Comparison of ENCODE assay signal across 27 cellular contexts in genomic region chr18:59620381-59620780, GRCh38.
"Had no signal": no experiment of that assay in that cellular context is flagged by ENCODE, and none has a peak within 500 bp of the region (broad histone marks: within the 10 kb centered on the region; RNA-seq: fewer than 3 reads in every experiment).

No MANE protein-coding gene starts in this region.

- H3K4me3 ChIP-seq: ascending aorta, esophagus squamous epithelium, left ventricle myocardium inferior, lung, pancreas, prostate gland, spleen, thoracic aorta, uterus had no signal

- H3K9me3 Mint-ChIP-seq: activated CD4-positive, alpha-beta memory T cell treated with anti-CD3 and anti-CD28 coated beads for 36 hours; activated naive CD4-positive, alpha-beta T cell treated with anti-CD3 and anti-CD28 coated beads, Interleukin-2, amount 10 ng/mL, durations not matched to agents 7 days and 5 days; activated naive CD8-positive, alpha-beta T cell treated with anti-CD3 and anti-CD28 coated beads, Interleukin-2, amount 10 ng/mL, durations not matched to agents 7 days and 5 days; activated T-cell treated with anti-CD3 and anti-CD28 coated beads, Interleukin-2, amount 50 U/mL, for 24 hours; endodermal cell; neural crest cell had no signal

- H3K4me1 Mint-ChIP-seq: activated naive CD4-positive, alpha-beta T cell treated with anti-CD3 and anti-CD28 coated beads, Interleukin-2, amount 10 ng/mL, durations not matched to agents 7 days and 5 days; activated naive CD8-positive, alpha-beta T cell treated with anti-CD3 and anti-CD28 coated beads, Interleukin-2, amount 10 ng/mL, durations not matched to agents 7 days and 5 days; naive thymus-derived CD4-positive, alpha-beta T cell; neural crest cell had no signal

- H3K36me3 ChIP-seq: ascending aorta, esophagus squamous epithelium, left ventricle myocardium inferior, pancreas, prostate gland, spleen, thoracic aorta, uterus, WERI-Rb-1 had no signal

- H3K9me3 ChIP-seq: ascending aorta, esophagus squamous epithelium, left ventricle myocardium inferior, pancreas, prostate gland, spleen, thoracic aorta, uterus had no signal

- DNase-seq: activated CD4-positive, alpha-beta T cell treated with anti-CD3 and anti-CD28 coated beads for 48 hours; activated CD8-positive, alpha-beta memory T cell treated with anti-CD3 and anti-CD28 coated beads, Interleukin-2, amount 50 U/mL, for 48 hours; activated gamma-delta T cell; activated naive CD4-positive, alpha-beta T cell treated with anti-CD3 and anti-CD28 coated beads, Interleukin-2, amount 10 ng/mL, durations not matched to agents 7 days and 5 days; activated naive CD8-positive, alpha-beta T cell treated with anti-CD3 and anti-CD28 coated beads, Interleukin-2, amount 10 ng/mL, durations not matched to agents 7 days and 5 days; activated T-cell treated with anti-CD3 and anti-CD28 coated beads, Interleukin-2, amount 50 U/mL, for 24 hours; caudate nucleus; endodermal cell; esophagus squamous epithelium; left ventricle myocardium inferior; naive thymus-derived CD4-positive, alpha-beta T cell; nucleus accumbens; pancreas; spleen; stimulated activated naive CD4-positive, alpha-beta T cell treated with Interleukin-2 at 50 U/mL for 16 hours; T-helper 9 cell; trophoblast cell; uterus; WERI-Rb-1 had no signal

- H3K4me3 Mint-ChIP-seq: activated CD4-positive, alpha-beta memory T cell treated with anti-CD3 and anti-CD28 coated beads for 36 hours; activated naive CD4-positive, alpha-beta T cell treated with anti-CD3 and anti-CD28 coated beads, Interleukin-2, amount 10 ng/mL, durations not matched to agents 7 days and 5 days; activated naive CD8-positive, alpha-beta T cell treated with anti-CD3 and anti-CD28 coated beads, Interleukin-2, amount 10 ng/mL, durations not matched to agents 7 days and 5 days; activated T-cell treated with anti-CD3 and anti-CD28 coated beads, Interleukin-2, amount 50 U/mL, for 24 hours; brain; endodermal cell; naive thymus-derived CD4-positive, alpha-beta T cell; neural crest cell had no signal

- H3K27ac Mint-ChIP-seq: activated CD4-positive, alpha-beta memory T cell treated with anti-CD3 and anti-CD28 coated beads for 36 hours; activated naive CD4-positive, alpha-beta T cell treated with anti-CD3 and anti-CD28 coated beads, Interleukin-2, amount 10 ng/mL, durations not matched to agents 7 days and 5 days; activated naive CD8-positive, alpha-beta T cell treated with anti-CD3 and anti-CD28 coated beads, Interleukin-2, amount 10 ng/mL, durations not matched to agents 7 days and 5 days; activated T-cell treated with anti-CD3 and anti-CD28 coated beads, Interleukin-2, amount 50 U/mL, for 24 hours; brain; endodermal cell; naive thymus-derived CD4-positive, alpha-beta T cell had no signal

- H3K27me3 ChIP-seq: ascending aorta, esophagus squamous epithelium, pancreas, uterus had no signal

- H3K4me1 ChIP-seq: left ventricle myocardium inferior, pancreas, prostate gland, spleen had no signal

- H3K36me3 Mint-ChIP-seq: activated CD4-positive, alpha-beta memory T cell treated with anti-CD3 and anti-CD28 coated beads for 36 hours; activated naive CD4-positive, alpha-beta T cell treated with anti-CD3 and anti-CD28 coated beads, Interleukin-2, amount 10 ng/mL, durations not matched to agents 7 days and 5 days; activated naive CD8-positive, alpha-beta T cell treated with anti-CD3 and anti-CD28 coated beads, Interleukin-2, amount 10 ng/mL, durations not matched to agents 7 days and 5 days; brain; naive thymus-derived CD4-positive, alpha-beta T cell had no signal

- H3K27me3 Mint-ChIP-seq: activated CD4-positive, alpha-beta memory T cell treated with anti-CD3 and anti-CD28 coated beads for 36 hours; activated naive CD4-positive, alpha-beta T cell treated with anti-CD3 and anti-CD28 coated beads, Interleukin-2, amount 10 ng/mL, durations not matched to agents 7 days and 5 days; activated T-cell treated with anti-CD3 and anti-CD28 coated beads, Interleukin-2, amount 50 U/mL, for 24 hours; brain had no signal

- ATAC-seq: activated CD4-positive, CD25-positive, alpha-beta regulatory T cell treated with anti-CD3 and anti-CD28 coated beads, Interleukin-2, amount 50 U/mL, for 24 hours; naive thymus-derived CD4-positive, alpha-beta T cell; pancreas had no signal

- H3K27ac ChIP-seq: ascending aorta, esophagus squamous epithelium, left ventricle myocardium inferior, pancreas, prostate gland, spleen, thoracic aorta, uterus, WERI-Rb-1 had no signal
